ENCODE assay signal across 7 cellular contexts in the genomic region with DNA sequence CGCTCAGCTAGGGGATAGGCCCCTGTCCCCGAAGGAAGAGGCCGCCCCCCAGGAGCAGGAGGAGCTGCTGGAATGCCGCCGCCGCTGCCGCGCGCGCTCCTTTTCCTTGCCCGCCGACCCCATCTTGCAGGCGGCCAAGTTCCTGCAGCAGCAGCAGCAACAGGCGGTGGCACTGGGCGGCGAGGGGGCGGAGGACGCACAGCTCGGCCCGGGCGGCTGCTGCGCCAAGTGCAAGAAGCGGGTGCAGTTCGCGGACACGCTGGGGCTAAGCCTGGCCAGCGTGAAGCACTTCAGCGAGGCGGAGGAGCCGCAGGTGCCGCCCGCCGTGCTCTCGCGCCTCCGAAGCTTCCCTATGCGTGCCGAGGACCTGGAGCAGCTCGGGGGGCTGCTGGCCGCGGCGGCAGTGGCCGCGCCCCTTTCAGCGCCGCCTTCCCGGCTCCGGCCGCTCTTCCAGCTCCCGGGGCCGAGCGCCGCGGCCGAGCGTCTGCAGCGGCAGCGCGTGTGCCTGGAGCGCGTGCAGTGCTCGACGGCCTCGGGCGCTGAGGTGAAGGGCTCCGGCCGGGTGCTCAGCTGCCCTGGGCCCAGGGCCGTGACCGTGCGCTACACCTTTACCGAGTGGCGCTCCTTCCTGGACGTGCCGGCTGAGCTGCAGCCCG. TPM values are rescaled to one million over a fixed set of nuclear protein-coding genes. Genes with fewer than 3 reads are reported as not detected.
DNase-seq lines count a peak whose midpoint lies in the region; ATAC-seq and TF ChIP-seq lines count a peak whose summit lies in the region.

No MANE protein-coding gene starts in this region.

- DNase-seq in activated B cell treated with CpG ODN at 0.5 μM for 24 hours (no peak), left ventricle myocardium inferior (peak; percentile 39), sigmoid colon (no peak), foreskin melanocyte (no peak)
- no peak for DNase-seq in activated naive CD4-positive, alpha-beta T cell (lab: John Stamatoyannopoulos, UW)

- intact Hi-C loops in activated B cell treated with CpG ODN at 0.5 μM for 24 hours (cut with micrococcal nuclease): loop anchor here (2.0 kb wide), 1 partner anchor 81 kb away; a partner anchor contains a TSS
- intact Hi-C loops in left ventricle myocardium inferior (cut with micrococcal nuclease): no loop called here
- intact Hi-C loops in sigmoid colon (cut with DNase I): loop anchor here (2.0 to 5.0 kb wide), 2 partner anchors 83 to 308 kb away; a partner anchor contains a TSS

- H3K4me3 ChIP-seq in left ventricle myocardium inferior (peak overlapping the region; percentile 75), sigmoid colon (peak overlapping the region; percentile 51 to 73 (median 64))

- POLR2A ChIA-PET in activated B cell treated with CpG ODN at 0.5 μM for 24 hours (lab: Charles Lee): interaction anchor here (1.1 kb wide), 1 partner anchor 42 kb away, joined by 3 read pairs; no protein-coding TSS in a partner anchor

- H3K4me1 Mint-ChIP-seq in activated B cell treated with CpG ODN at 0.5 μM for 24 hours: peaks cover 32% of the 10 kb centered on the region

- no peak for TF ChIP-seq EP300 in sigmoid colon (IDR thresholded peaks at IDR 0.05)

- H3K36me3 ChIP-seq in left ventricle myocardium inferior: no peaks in the 10 kb centered on the region
- H3K36me3 ChIP-seq in sigmoid colon: no peaks in the 10 kb centered on the region

- CTCF ChIA-PET in activated B cell treated with CpG ODN at 0.5 μM for 24 hours (lab: Charles Lee): no interaction called here

- H3K27me3 Mint-ChIP-seq in activated B cell treated with CpG ODN at 0.5 μM for 24 hours: peaks cover 22% of the 10 kb centered on the region

- H3K9me3 ChIP-seq in left ventricle myocardium inferior (replicated peaks) (no peaks in the 10 kb centered on the region), sigmoid colon (no peaks in the 10 kb centered on the region)

- no peaks in the 10 kb centered on the region for H3K36me3 Mint-ChIP-seq in activated B cell treated with CpG ODN at 0.5 μM for 24 hours (ENCODE audit: low read depth)

- WGBS in sigmoid colon, 2 donors: 1 to 2% methylated on average over 75 of the region's 75 CpGs

- ATAC-seq in GM18502 (IDR thresholded peaks at IDR 0.05; ENCODE audit: poor library complexity, unreplicated experiment) (peak; percentile 31), HG03432 (IDR thresholded peaks at IDR 0.05; ENCODE audit: unreplicated experiment) (peak; percentile 25), activated B cell treated with CpG ODN at 0.5 μM for 24 hours (ENCODE audit: low read depth) (peak; percentile 23)

- H3K27ac ChIP-seq in left ventricle myocardium inferior (replicated peaks): peak overlapping the region; percentile 96
- H3K27ac ChIP-seq in sigmoid colon: peak overlapping the region; percentile 73 to 86 (median 83)

- H3K4me1 ChIP-seq in left ventricle myocardium inferior (peaks cover 54% of the 10 kb centered on the region), sigmoid colon (peaks cover 0 to 25% (median 16%) of the 10 kb centered on the region in 4 donors)

- no peak overlapping the region for H3K27ac Mint-ChIP-seq in activated B cell treated with CpG ODN at 0.5 μM for 24 hours

- no peak for TF ChIP-seq CTCF in activated B cell treated with CpG ODN at 0.5 μM for 24 hours (IDR thresholded peaks at IDR 0.05)
- no peak for TF ChIP-seq CTCF in left ventricle myocardium inferior (IDR thresholded peaks at IDR 0.05; ENCODE audit: borderline replicate concordance)
- TF ChIP-seq CTCF in sigmoid colon (IDR thresholded peaks at IDR 0.05): no peak

- TF ChIP-seq POLR2A in sigmoid colon (IDR thresholded peaks at IDR 0.05): no peak

- no peaks in the 10 kb centered on the region for H3K9me3 Mint-ChIP-seq in activated B cell treated with CpG ODN at 0.5 μM for 24 hours

- H3K27me3 ChIP-seq in left ventricle myocardium inferior (ENCODE audit: low read depth) (no peaks in the 10 kb centered on the region), sigmoid colon (no peaks in the 10 kb centered on the region)

- peak overlapping the region; percentile 64 for H3K4me3 Mint-ChIP-seq in activated B cell treated with CpG ODN at 0.5 μM for 24 hours

RNA-seq across cellular contexts. Expression of a gene that starts 0.6 kb away (rescaled TPM):
- 0.11 and 0.15 TPM in 2 replicates for total RNA-seq in activated B cell treated with CpG ODN at 0.5 μM for 24 hours
- 11.1 TPM for total RNA-seq in left ventricle myocardium inferior
- total RNA-seq in sigmoid colon: 1 to 10 TPM; 1.8 to 3.0 (median 2.2) TPM
- under 1 TPM; under 0.01 to 0.63 (median 0.23) TPM for polyA plus RNA-seq in sigmoid colon
